In genomic region chr4:55547918-55548317, GRCh38 we compare ENCODE assay signal across 10 cellular contexts. TPM values are rescaled to one million over a fixed set of nuclear protein-coding genes. Genes with fewer than 3 reads are reported as not detected.
DNase-seq lines count a peak whose midpoint lies in the region; ATAC-seq and TF ChIP-seq lines count a peak whose summit lies in the region.
"Had no signal": no experiment of that assay in that cellular context is flagged by ENCODE, and none has a peak within 500 bp of the region (broad histone marks: within the 10 kb centered on the region; RNA-seq: fewer than 3 reads in every experiment).

No MANE protein-coding gene starts in this region.

- H3F3A ChIP-seq in PC-3 (ENCODE audit: low read length, unreplicated experiment), result peaks cover 11% of the 10 kb centered on the region

- peak overlapping the region; percentile 87 for H2AFZ ChIP-seq in PC-3 (ENCODE audit: low read length)

- H3K36me3 ChIP-seq in PC-3 (ENCODE audit: low read depth, low read length) (no peaks in the 10 kb centered on the region), endodermal cell (ENCODE audit: control insufficient read depth, insufficient read depth, low read length) (no peaks in the 10 kb centered on the region)

- POLR2A ChIA-PET in PC-3 (lab: Charles Lee; ENCODE audit: unreplicated experiment), result no interaction called here

- no peaks in the 10 kb centered on the region for H3K36me3 Mint-ChIP-seq in endodermal cell (ENCODE audit: low read depth)
- H3K36me3 Mint-ChIP-seq in osteocyte (ENCODE audit: unreplicated experiment), result no peaks in the 10 kb centered on the region

- H3K9ac ChIP-seq in PC-3 (ENCODE audit: low read length), result peak overlapping the region; percentile 88
- H3K9ac ChIP-seq in endodermal cell (ENCODE audit: extremely low read depth, low read length, poor library complexity, severe bottlenecking), result no peak overlapping the region

- peak overlapping the region; percentile 94 for H3K4me2 ChIP-seq in PC-3 (ENCODE audit: low read length)

- peak overlapping the region; percentile 18 for H3K27ac Mint-ChIP-seq in endodermal cell
- H3K27ac Mint-ChIP-seq in osteocyte (ENCODE audit: unreplicated experiment), result peak overlapping the region; percentile 95

- H3K4me3 ChIP-seq in PC-3 (ENCODE audit: low read length) (peak overlapping the region; percentile 86), endodermal cell (ENCODE audit: low read length) (peak overlapping the region; percentile 94)

- DNase-seq in ELR (ENCODE audit: low read depth), result peak; percentile 1
- no peak for DNase-seq in PC-3
- no peak for DNase-seq in endodermal cell
- no peak for DNase-seq in osteocyte (ENCODE audit: extremely low spot score, unreplicated experiment)
- no peak for DNase-seq in retina
- no peak for DNase-seq in NCI-H69 (lab: John Stamatoyannopoulos, UW)
- DNase-seq: KBM-7 had no signal

- H3K4me3 Mint-ChIP-seq in endodermal cell (peak overlapping the region; percentile 88), osteocyte (ENCODE audit: unreplicated experiment) (peak overlapping the region; percentile 96)

- intact Hi-C loops in PC-3 (cut with micrococcal nuclease), result loop anchor here (1.0 to 2.0 kb wide), 2 partner anchors 69 to 152 kb away; no protein-coding TSS in a partner anchor

- H3K9me3 ChIP-seq in PC-3 (ENCODE audit: low read length) (no peaks in the 10 kb centered on the region), endodermal cell (ENCODE audit: control insufficient read depth, low read length) (no peaks in the 10 kb centered on the region)

- no peaks in the 10 kb centered on the region for H3K27me3 ChIP-seq in PC-3 (ENCODE audit: low read length)
- no peaks in the 10 kb centered on the region for H3K27me3 ChIP-seq in endodermal cell (ENCODE audit: control insufficient read depth, insufficient read depth, low read length, poor library complexity, severe bottlenecking)

- WGBS in endodermal cell (ENCODE audit: insufficient coverage in 1 of 2, insufficient read length in 1 of 2), 2 experiments, result 72 to 88% methylated on average over 4 of the region's 4 CpGs

- ATAC-seq in PC-3 (no peak), GM21786 (IDR thresholded peaks at IDR 0.05; ENCODE audit: unreplicated experiment) (no peak), GM21717 (IDR thresholded peaks at IDR 0.05; ENCODE audit: unreplicated experiment) (no peak)

- CTCF ChIA-PET in PC-3 (lab: Charles Lee), result no interaction called here

- H3K4me1 Mint-ChIP-seq in endodermal cell (peaks cover 33% of the 10 kb centered on the region), osteocyte (ENCODE audit: unreplicated experiment) (peaks cover 32% of the 10 kb centered on the region)

- no peaks in the 10 kb centered on the region for H3K9me2 ChIP-seq in PC-3 (replicated peaks; ENCODE audit: low read length)

- peak overlapping the region; percentile 85 for H3K27ac ChIP-seq in PC-3 (ENCODE audit: low read length)
- H3K27ac ChIP-seq in endodermal cell (ENCODE audit: low read depth, low read length), result no peak overlapping the region

- H4K20me1 ChIP-seq in PC-3 (ENCODE audit: low read length), result no peaks in the 10 kb centered on the region

- TF ChIP-seq CTCF in PC-3 (conservative IDR thresholded peaks at IDR 0.05; ENCODE audit: low read depth, low read length), result no peak
- TF ChIP-seq CTCF in endodermal cell (conservative IDR thresholded peaks at IDR 0.05), result no peak
- no peak for TF ChIP-seq CTCF in osteocyte (IDR thresholded peaks at IDR 0.05)

- no peaks in the 10 kb centered on the region for H3K27me3 Mint-ChIP-seq in endodermal cell (ENCODE audit: insufficient read depth)
- no peaks in the 10 kb centered on the region for H3K27me3 Mint-ChIP-seq in osteocyte (ENCODE audit: unreplicated experiment)

- H3K9me3 Mint-ChIP-seq in endodermal cell, result peaks cover 3% of the 10 kb centered on the region
- H3K9me3 Mint-ChIP-seq in osteocyte (ENCODE audit: unreplicated experiment), result no peaks in the 10 kb centered on the region

- H3K4me1 ChIP-seq in PC-3 (ENCODE audit: insufficient read depth, low read length), result peaks cover 56% of the 10 kb centered on the region
- H3K4me1 ChIP-seq in endodermal cell (ENCODE audit: control insufficient read depth, insufficient read depth, low read length), result no peaks in the 10 kb centered on the region

- no TSS peak for BruUV-seq in PC-3 (replicated peaks; lab: Mats Ljungman, UMichigan)

- peaks cover 46% of the 10 kb centered on the region for H3K79me2 ChIP-seq in PC-3 (ENCODE audit: low read length)

RNA-seq across cellular contexts. Expression of gene CLOCK, which starts 1.2 kb away (rescaled TPM):
- total RNA-seq in PC-3 (2014; rRNA removed) (36.3 and 39.7 TPM in 2 replicates), endodermal cell (10 to 100 TPM; 22.9 to 25.1 TPM), osteocyte (20.4 and 21.4 TPM in 2 replicates)
- 12.2 TPM for polyA plus RNA-seq in endodermal cell (2013, experiment 1 of 2)
- 13.8 TPM for polyA plus RNA-seq in endodermal cell (2013, experiment 2 of 2)

RNA-seq across cellular contexts. Expression of gene PDCL2, which starts 44.1 kb away (rescaled TPM):
- total RNA-seq in PC-3 (2014; rRNA removed) (not detected in 2 replicates), endodermal cell (not detected), osteocyte (not detected in 2 replicates)
- not detected for polyA plus RNA-seq in endodermal cell (2013, experiment 1 of 2)
- not detected for polyA plus RNA-seq in endodermal cell (2013, experiment 2 of 2)
- total RNA-seq: lower leg skin had no signal
